Comparison of ENCODE assay signal across 1 cellular context in the genomic region with DNA sequence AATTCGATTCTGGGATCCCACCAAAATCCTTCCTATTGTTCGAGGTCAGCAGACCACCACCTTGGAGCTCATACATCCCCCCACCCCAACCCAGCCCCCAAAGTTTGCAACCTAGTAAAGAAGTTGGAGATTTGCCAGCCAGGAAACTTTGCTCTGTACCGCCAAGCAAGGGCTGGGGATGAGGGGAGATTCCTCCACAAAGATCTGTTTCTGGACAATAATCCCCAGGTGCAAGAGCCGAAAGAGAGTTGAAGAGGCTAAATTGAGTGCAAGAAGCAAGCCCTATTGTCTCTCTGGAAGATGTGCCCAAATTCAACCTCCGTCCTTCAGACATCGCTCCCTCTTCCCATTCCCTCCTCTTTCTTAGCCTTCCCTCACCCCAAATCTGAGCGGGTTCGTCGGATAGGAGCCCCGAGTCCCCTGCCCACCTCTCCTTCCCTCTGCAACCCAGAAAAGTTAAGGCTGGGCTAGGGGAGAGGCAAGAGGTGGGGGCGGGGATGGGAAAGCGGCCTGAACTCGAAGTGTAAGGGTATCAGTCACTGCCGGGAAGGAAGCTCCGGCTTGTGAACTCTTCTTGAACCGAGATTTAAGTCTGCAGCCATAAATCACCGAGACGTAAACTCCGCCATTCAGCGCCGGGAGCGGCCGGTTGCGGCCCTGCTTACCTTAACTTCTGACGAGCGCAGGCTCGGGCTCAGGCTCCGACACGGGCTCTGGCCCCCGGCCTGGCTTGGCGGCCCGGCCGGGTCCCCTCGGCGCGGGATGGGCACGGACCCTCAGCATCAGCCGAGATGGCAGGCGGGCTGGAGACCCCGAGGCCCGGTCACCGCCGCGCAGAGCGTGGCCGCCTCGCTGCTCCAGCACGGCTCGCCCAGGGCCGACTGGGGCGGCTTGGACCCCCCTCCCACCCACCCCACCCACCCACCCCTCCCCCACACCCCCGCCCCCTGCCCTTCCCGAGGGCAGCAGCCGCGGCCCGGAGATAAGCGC.
TF ChIP-seq lines count a peak whose summit lies in the region.

No MANE protein-coding gene starts in this region.

TF ChIP-seq in HEK293, 187 proteins besides CTCF, POLR2A, EP300 and RAD21 (continued from another document):
- TF ChIP-seq, protein P1, sequence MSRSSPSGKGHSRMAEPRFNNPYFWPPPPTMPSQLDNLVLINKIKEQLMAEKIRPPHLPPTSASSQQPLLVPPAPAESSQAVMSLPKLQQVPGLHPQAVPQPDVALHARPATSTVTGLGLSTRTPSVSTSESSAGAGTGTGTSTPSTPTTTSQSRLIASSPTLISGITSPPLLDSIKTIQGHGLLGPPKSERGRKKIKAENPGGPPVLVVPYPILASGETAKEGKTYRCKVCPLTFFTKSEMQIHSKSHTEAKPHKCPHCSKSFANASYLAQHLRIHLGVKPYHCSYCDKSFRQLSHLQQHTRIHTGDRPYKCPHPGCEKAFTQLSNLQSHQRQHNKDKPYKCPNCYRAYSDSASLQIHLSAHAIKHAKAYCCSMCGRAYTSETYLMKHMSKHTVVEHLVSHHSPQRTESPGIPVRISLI (tag by site-specific recombination; IDR thresholded peaks at IDR 0.05), result no peak
- TF ChIP-seq KLF16 (tag by site-specific recombination; IDR thresholded peaks at IDR 0.05) (0 out of 2 replicates have a peak, but pooled peaks have one; percentile 23), ZNF391 (tag by site-specific recombination; IDR thresholded peaks at IDR 0.05; ENCODE audit: borderline replicate concordance, low read depth) (peak; percentile 54; the same call in 1 of the 2 replicates), ZXDB (tag by site-specific recombination; IDR thresholded peaks at IDR 0.05) (peak; percentile 70), ZEB2 (tag by site-specific recombination; IDR thresholded peaks at IDR 0.05) (peak; percentile 59), KLF9 (tag by site-specific recombination; IDR thresholded peaks at IDR 0.05; ENCODE audit: low read depth) (0 out of 2 replicates have a peak, but pooled peaks have one; percentile 19), YY2 (tag by site-specific recombination; IDR thresholded peaks at IDR 0.05) (0 out of 2 replicates have a peak, but pooled peaks have one; percentile 36), ZNF501 (tag by site-specific recombination; IDR thresholded peaks at IDR 0.05) (0 out of 2 replicates have a peak, but pooled peaks have one; percentile 52), GFI1B (tag by site-specific recombination; IDR thresholded peaks at IDR 0.05) (peak; percentile 90), ZNF677 (tag by site-specific recombination; IDR thresholded peaks at IDR 0.05) (no peak), ZNF133 (tag by site-specific recombination; IDR thresholded peaks at IDR 0.05) (no peak), ZNF394 (tag by site-specific recombination; IDR thresholded peaks at IDR 0.05; ENCODE audit: borderline replicate concordance) (no peak), PRDM1 (tag by site-specific recombination; IDR thresholded peaks at IDR 0.05) (peak; percentile 82), ZNF184 (tag by site-specific recombination; IDR thresholded peaks at IDR 0.05) (no peak), MEIS1 (CRISPR knock-in tag; IDR thresholded peaks at IDR 0.05; ENCODE audit: borderline replicate concordance) (peak; percentile 86; the same call in 1 of the 2 replicates), BCL11A (tag by site-specific recombination; IDR thresholded peaks at IDR 0.05; ENCODE audit: low read depth) (0 out of 2 replicates have a peak, but pooled peaks have one; percentile 22), ZNF658 (tag by site-specific recombination; IDR thresholded peaks at IDR 0.05) (no peak), ZNF10 (tag by site-specific recombination; IDR thresholded peaks at IDR 0.05) (no peak)
- TF ChIP-seq, protein P2, sequence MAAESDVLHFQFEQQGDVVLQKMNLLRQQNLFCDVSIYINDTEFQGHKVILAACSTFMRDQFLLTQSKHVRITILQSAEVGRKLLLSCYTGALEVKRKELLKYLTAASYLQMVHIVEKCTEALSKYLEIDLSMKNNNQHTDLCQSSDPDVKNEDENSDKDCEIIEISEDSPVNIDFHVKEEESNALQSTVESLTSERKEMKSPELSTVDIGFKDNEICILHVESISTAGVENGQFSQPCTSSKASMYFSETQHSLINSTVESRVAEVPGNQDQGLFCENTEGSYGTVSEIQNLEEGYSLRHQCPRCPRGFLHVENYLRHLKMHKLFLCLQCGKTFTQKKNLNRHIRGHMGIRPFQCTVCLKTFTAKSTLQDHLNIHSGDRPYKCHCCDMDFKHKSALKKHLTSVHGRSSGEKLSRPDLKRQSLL (tag by site-specific recombination; IDR thresholded peaks at IDR 0.05), result no peak
- TF ChIP-seq, protein P3, sequence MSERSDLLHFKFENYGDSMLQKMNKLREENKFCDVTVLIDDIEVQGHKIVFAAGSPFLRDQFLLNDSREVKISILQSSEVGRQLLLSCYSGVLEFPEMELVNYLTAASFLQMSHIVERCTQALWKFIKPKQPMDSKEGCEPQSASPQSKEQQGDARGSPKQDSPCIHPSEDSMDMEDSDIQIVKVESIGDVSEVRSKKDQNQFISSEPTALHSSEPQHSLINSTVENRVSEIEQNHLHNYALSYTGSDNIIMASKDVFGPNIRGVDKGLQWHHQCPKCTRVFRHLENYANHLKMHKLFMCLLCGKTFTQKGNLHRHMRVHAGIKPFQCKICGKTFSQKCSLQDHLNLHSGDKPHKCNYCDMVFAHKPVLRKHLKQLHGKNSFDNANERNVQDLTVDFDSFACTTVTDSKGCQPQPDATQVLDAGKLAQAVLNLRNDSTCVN (tag by site-specific recombination; optimal IDR thresholded peaks at IDR 0.05), result peak; percentile 54
- TF ChIP-seq, protein P4, sequence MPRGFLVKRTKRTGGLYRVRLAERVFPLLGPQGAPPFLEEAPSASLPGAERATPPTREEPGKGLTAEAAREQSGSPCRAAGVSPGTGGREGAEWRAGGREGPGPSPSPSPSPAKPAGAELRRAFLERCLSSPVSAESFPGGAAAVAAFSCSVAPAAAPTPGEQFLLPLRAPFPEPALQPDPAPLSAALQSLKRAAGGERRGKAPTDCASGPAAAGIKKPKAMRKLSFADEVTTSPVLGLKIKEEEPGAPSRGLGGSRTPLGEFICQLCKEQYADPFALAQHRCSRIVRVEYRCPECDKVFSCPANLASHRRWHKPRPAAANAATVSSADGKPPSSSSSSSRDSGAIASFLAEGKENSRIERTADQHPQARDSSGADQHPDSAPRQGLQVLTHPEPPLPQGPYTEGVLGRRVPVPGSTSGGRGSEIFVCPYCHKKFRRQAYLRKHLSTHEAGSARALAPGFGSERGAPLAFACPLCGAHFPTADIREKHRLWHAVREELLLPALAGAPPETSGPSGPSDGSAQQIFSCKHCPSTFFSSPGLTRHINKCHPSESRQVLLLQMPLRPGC (tag by site-specific recombination; IDR thresholded peaks at IDR 0.05), result 0 out of 2 replicates have a peak, but pooled peaks have one; percentile 12
- TF ChIP-seq, protein P5, sequence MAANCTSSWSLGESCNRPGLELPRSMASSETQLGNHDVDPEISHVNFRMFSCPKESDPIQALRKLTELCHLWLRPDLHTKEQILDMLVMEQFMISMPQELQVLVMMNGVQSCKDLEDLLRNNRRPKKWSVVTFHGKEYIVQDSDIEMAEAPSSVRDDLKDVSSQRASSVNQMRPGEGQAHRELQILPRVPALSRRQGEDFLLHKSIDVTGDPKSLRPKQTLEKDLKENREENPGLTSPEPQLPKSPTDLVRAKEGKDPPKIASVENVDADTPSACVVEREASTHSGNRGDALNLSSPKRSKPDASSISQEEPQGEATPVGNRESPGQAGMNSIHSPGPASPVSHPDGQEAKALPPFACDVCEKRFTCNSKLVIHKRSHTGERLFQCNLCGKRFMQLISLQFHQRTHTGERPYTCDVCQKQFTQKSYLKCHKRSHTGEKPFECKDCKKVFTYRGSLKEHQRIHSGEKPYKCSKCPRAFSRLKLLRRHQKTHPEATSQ (tag by site-specific recombination; IDR thresholded peaks at IDR 0.05), result 0 out of 2 replicates have a peak, but pooled peaks have one; percentile 29
